Comparison of ENCODE assay signal across 1 cellular context in the genomic region with DNA sequence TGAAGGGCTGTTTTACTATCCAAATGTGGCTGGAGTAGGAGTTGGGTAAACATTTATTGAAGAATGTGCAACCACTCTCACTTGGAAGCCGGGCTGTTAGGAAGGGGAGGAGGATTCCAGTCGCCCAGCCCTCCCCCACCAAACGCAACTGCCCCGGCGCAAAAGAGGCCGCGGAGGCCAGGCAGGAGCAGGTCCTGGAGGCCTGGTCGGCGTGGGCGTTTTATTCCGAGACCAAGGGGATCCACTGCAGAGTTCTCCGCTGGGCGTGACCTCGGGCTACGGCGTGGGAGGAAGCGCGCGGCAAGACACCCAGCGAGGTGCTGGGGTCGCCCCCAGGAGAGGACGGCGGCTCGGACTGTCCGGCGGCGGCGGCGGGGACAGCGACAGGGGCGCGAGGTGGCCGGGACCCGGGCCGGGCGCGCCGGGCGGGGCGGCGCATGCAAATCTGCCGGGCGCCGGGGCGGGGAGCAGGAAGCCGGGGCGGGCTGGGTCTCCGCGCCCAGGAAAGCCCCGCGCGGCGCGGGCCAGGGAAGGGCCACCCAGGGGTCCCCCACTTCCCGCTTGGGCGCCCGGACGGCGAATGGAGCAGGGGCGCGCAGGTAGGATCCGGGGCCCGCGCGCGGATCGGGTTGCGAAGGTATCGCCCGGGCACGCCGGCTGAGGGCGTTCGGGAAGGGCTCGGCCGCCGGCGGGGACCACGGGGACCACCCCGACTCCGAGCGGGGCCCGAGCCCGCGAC.
TF ChIP-seq lines count a peak whose summit lies in the region.

A gene (plus strand): TSS at position 553 of the 739 bp plus-strand sequence. CDS start 26,230 bp downstream, outside the sequence.

TF ChIP-seq in HepG2, 621 proteins besides CTCF, POLR2A, EP300 and RAD21 (continued from another document and continues in another):
- TF ChIP-seq, protein P1, sequence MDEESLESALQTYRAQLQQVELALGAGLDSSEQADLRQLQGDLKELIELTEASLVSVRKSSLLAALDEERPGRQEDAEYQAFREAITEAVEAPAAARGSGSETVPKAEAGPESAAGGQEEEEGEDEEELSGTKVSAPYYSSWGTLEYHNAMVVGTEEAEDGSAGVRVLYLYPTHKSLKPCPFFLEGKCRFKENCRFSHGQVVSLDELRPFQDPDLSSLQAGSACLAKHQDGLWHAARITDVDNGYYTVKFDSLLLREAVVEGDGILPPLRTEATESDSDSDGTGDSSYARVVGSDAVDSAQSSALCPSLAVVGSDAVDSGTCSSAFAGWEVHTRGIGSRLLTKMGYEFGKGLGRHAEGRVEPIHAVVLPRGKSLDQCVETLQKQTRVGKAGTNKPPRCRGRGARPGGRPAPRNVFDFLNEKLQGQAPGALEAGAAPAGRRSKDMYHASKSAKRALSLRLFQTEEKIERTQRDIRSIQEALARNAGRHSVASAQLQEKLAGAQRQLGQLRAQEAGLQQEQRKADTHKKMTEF (CRISPR knock-in tag; IDR thresholded peaks at IDR 0.05), result peak; percentile 87
- TF ChIP-seq, protein P2, sequence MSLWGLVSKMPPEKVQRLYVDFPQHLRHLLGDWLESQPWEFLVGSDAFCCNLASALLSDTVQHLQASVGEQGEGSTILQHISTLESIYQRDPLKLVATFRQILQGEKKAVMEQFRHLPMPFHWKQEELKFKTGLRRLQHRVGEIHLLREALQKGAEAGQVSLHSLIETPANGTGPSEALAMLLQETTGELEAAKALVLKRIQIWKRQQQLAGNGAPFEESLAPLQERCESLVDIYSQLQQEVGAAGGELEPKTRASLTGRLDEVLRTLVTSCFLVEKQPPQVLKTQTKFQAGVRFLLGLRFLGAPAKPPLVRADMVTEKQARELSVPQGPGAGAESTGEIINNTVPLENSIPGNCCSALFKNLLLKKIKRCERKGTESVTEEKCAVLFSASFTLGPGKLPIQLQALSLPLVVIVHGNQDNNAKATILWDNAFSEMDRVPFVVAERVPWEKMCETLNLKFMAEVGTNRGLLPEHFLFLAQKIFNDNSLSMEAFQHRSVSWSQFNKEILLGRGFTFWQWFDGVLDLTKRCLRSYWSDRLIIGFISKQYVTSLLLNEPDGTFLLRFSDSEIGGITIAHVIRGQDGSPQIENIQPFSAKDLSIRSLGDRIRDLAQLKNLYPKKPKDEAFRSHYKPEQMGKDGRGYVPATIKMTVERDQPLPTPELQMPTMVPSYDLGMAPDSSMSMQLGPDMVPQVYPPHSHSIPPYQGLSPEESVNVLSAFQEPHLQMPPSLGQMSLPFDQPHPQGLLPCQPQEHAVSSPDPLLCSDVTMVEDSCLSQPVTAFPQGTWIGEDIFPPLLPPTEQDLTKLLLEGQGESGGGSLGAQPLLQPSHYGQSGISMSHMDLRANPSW (CRISPR knock-in tag; IDR thresholded peaks at IDR 0.05; ENCODE audit: borderline replicate concordance), result no peak
- TF ChIP-seq, protein P3, sequence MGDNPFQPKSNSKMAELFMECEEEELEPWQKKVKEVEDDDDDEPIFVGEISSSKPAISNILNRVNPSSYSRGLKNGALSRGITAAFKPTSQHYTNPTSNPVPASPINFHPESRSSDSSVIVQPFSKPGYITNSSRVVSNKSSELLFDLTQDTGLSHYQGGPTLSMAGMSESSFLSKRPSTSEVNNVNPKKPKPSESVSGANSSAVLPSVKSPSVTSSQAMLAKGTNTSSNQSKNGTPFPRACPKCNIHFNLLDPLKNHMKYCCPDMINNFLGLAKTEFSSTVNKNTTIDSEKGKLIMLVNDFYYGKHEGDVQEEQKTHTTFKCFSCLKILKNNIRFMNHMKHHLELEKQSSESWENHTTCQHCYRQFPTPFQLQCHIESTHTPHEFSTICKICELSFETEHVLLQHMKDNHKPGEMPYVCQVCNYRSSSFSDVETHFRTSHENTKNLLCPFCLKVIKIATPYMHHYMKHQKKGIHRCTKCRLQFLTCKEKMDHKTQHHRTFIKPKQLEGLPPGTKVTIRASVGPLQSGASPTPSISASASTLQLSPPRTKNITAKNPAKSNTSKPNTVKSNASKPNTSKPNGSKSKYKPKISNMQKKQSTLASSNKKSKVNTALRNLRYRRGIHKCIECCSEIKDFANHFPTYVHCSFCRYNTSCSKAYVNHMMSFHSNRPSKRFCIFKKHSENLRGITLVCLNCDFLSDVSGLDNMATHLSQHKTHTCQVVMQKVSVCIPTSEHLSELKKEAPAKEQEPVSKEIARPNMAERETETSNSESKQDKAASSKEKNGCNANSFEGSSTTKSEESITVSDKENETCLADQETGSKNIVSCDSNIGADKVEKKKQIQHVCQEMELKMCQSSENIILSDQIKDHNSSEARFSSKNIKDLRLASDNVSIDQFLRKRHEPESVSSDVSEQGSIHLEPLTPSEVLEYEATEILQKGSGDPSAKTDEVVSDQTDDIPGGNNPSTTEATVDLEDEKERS (CRISPR knock-in tag; IDR thresholded peaks at IDR 0.05), result peak; percentile 60; the same call in 1 of the 2 replicates
- TF ChIP-seq TGIF2 (CRISPR knock-in tag; IDR thresholded peaks at IDR 0.05) (no peak; the same call in 1 of the 2 replicates), ZBTB42 (CRISPR knock-in tag; IDR thresholded peaks at IDR 0.05) (no peak), HDAC1 (CRISPR knock-in tag; IDR thresholded peaks at IDR 0.05) (peak; percentile 72), ZBTB8A (CRISPR knock-in tag; IDR thresholded peaks at IDR 0.05; ENCODE audit: borderline replicate concordance, low read depth) (no peak), CREM (IDR thresholded peaks at IDR 0.05) (peak; percentile 31; the same call in 1 of the 2 replicates), CREM (CRISPR knock-in tag; IDR thresholded peaks at IDR 0.05) (no peak), MBD4 (IDR thresholded peaks at IDR 0.05; ENCODE audit: borderline replicate concordance, low read length) (no peak), ZNF629 (CRISPR knock-in tag; conservative IDR thresholded peaks at IDR 0.05) (no peak), ZNF709 (CRISPR knock-in tag; IDR thresholded peaks at IDR 0.05) (no peak), ZNF430 (CRISPR knock-in tag; IDR thresholded peaks at IDR 0.05) (peak; percentile 56; the same call in 1 of the 2 replicates), ZNF460 (CRISPR knock-in tag; IDR thresholded peaks at IDR 0.05; ENCODE audit: borderline replicate concordance) (no peak), ZEB1 (IDR thresholded peaks at IDR 0.05; ENCODE audit: insufficient replicate concordance, low read depth) (no peak), ZNF747 (CRISPR knock-in tag; IDR thresholded peaks at IDR 0.05; ENCODE audit: borderline replicate concordance) (0 out of 2 replicates have a peak, but pooled peaks have one; percentile 56), DPF2 (CRISPR knock-in tag; IDR thresholded peaks at IDR 0.05; ENCODE audit: borderline replicate concordance, low read depth) (no peak), ZSCAN22 (CRISPR knock-in tag; IDR thresholded peaks at IDR 0.05) (no peak), JUNB (CRISPR knock-in tag; IDR thresholded peaks at IDR 0.05; ENCODE audit: borderline replicate concordance) (no peak), MXI1 (IDR thresholded peaks at IDR 0.05; ENCODE audit: borderline replicate concordance, low read depth, low read length) (peak; percentile 28; the same call in 1 of the 3 replicates), ZNF382 (CRISPR knock-in tag; IDR thresholded peaks at IDR 0.05; ENCODE audit: borderline replicate concordance) (no peak), ZNF724P (CRISPR knock-in tag; IDR thresholded peaks at IDR 0.05; ENCODE audit: borderline replicate concordance) (peak; percentile 71; the same call in 1 of the 2 replicates), ZNF552 (CRISPR knock-in tag; IDR thresholded peaks at IDR 0.05; ENCODE audit: borderline replicate concordance) (no peak), SETDB1 (CRISPR knock-in tag; IDR thresholded peaks at IDR 0.05; ENCODE audit: borderline replicate concordance) (no peak), ATAD3A (CRISPR knock-in tag; IDR thresholded peaks at IDR 0.05) (no peak), SIN3B (IDR thresholded peaks at IDR 0.05; ENCODE audit: low read length) (no peak), MAFG (CRISPR knock-in tag; IDR thresholded peaks at IDR 0.05) (no peak)
- TF ChIP-seq, protein P4, sequence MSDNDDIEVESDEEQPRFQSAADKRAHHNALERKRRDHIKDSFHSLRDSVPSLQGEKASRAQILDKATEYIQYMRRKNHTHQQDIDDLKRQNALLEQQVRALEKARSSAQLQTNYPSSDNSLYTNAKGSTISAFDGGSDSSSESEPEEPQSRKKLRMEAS (IDR thresholded peaks at IDR 0.05), result no peak; the same call in none of the 2 replicates
- TF ChIP-seq, protein P5, sequence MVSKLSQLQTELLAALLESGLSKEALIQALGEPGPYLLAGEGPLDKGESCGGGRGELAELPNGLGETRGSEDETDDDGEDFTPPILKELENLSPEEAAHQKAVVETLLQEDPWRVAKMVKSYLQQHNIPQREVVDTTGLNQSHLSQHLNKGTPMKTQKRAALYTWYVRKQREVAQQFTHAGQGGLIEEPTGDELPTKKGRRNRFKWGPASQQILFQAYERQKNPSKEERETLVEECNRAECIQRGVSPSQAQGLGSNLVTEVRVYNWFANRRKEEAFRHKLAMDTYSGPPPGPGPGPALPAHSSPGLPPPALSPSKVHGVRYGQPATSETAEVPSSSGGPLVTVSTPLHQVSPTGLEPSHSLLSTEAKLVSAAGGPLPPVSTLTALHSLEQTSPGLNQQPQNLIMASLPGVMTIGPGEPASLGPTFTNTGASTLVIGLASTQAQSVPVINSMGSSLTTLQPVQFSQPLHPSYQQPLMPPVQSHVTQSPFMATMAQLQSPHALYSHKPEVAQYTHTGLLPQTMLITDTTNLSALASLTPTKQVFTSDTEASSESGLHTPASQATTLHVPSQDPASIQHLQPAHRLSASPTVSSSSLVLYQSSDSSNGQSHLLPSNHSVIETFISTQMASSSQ (IDR thresholded peaks at IDR 0.05; ENCODE audit: low read depth), result no peak; the same call in 1 of the 2 replicates
- TF ChIP-seq, protein P5 (CRISPR knock-in tag; IDR thresholded peaks at IDR 0.05; ENCODE audit: borderline replicate concordance), result peak; percentile 90; the same call in 1 of the 2 replicates
- TF ChIP-seq, protein P6, sequence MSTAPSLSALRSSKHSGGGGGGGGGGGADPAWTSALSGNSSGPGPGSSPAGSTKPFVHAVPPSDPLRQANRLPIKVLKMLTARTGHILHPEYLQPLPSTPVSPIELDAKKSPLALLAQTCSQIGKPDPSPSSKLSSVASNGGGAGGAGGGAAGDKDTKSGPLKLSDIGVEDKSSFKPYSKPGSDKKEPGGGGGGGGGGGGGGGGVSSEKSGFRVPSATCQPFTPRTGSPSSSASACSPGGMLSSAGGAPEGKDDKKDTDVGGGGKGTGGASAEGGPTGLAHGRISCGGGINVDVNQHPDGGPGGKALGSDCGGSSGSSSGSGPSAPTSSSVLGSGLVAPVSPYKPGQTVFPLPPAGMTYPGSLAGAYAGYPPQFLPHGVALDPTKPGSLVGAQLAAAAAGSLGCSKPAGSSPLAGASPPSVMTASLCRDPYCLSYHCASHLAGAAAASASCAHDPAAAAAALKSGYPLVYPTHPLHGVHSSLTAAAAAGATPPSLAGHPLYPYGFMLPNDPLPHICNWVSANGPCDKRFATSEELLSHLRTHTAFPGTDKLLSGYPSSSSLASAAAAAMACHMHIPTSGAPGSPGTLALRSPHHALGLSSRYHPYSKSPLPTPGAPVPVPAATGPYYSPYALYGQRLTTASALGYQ (CRISPR knock-in tag; IDR thresholded peaks at IDR 0.05), result no peak
- TF ChIP-seq, protein P7, sequence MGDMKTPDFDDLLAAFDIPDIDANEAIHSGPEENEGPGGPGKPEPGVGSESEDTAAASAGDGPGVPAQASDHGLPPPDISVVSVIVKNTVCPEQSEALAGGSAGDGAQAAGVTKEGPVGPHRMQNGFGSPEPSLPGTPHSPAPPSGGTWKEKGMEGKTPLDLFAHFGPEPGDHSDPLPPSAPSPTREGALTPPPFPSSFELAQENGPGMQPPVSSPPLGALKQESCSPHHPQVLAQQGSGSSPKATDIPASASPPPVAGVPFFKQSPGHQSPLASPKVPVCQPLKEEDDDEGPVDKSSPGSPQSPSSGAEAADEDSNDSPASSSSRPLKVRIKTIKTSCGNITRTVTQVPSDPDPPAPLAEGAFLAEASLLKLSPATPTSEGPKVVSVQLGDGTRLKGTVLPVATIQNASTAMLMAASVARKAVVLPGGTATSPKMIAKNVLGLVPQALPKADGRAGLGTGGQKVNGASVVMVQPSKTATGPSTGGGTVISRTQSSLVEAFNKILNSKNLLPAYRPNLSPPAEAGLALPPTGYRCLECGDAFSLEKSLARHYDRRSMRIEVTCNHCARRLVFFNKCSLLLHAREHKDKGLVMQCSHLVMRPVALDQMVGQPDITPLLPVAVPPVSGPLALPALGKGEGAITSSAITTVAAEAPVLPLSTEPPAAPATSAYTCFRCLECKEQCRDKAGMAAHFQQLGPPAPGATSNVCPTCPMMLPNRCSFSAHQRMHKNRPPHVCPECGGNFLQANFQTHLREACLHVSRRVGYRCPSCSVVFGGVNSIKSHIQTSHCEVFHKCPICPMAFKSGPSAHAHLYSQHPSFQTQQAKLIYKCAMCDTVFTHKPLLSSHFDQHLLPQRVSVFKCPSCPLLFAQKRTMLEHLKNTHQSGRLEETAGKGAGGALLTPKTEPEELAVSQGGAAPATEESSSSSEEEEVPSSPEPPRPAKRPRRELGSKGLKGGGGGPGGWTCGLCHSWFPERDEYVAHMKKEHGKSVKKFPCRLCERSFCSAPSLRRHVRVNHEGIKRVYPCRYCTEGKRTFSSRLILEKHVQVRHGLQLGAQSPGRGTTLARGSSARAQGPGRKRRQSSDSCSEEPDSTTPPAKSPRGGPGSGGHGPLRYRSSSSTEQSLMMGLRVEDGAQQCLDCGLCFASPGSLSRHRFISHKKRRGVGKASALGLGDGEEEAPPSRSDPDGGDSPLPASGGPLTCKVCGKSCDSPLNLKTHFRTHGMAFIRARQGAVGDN (CRISPR knock-in tag; IDR thresholded peaks at IDR 0.05), result peak; percentile 85
- TF ChIP-seq, protein P8, sequence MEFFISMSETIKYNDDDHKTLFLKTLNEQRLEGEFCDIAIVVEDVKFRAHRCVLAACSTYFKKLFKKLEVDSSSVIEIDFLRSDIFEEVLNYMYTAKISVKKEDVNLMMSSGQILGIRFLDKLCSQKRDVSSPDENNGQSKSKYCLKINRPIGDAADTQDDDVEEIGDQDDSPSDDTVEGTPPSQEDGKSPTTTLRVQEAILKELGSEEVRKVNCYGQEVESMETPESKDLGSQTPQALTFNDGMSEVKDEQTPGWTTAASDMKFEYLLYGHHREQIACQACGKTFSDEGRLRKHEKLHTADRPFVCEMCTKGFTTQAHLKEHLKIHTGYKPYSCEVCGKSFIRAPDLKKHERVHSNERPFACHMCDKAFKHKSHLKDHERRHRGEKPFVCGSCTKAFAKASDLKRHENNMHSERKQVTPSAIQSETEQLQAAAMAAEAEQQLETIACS (CRISPR knock-in tag; IDR thresholded peaks at IDR 0.05), result peak; percentile 51
- TF ChIP-seq, protein P9, sequence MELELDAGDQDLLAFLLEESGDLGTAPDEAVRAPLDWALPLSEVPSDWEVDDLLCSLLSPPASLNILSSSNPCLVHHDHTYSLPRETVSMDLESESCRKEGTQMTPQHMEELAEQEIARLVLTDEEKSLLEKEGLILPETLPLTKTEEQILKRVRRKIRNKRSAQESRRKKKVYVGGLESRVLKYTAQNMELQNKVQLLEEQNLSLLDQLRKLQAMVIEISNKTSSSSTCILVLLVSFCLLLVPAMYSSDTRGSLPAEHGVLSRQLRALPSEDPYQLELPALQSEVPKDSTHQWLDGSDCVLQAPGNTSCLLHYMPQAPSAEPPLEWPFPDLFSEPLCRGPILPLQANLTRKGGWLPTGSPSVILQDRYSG (CRISPR knock-in tag; IDR thresholded peaks at IDR 0.05), result no peak
